In the genomic region with DNA sequence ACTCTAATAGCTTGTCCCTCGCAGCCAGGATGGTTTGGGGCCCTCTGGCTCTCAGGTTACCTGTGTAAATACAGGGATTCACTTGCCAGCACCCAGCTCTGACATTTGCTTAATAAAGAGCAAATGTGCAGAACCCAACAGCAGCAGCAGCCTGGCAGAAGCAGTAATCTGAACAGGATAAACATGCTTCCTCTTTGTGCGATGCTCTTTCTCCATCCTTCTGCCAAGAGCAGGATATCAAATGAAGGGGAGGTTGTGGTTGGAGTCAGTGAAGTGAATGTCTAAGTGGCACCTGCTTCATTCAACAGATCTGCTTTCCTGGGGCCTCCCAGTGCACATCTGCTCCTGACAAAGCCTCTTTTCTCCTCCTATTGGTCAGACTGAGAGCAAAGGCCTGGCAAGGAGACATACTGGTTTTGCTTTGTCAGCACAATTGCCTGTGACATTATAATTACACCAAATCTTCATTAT, we compare ENCODE assay signal across 10 cellular contexts.
DNase-seq lines count a peak whose midpoint lies in the region; ATAC-seq and TF ChIP-seq lines count a peak whose summit lies in the region.
"Had no signal": no experiment of that assay in that cellular context is flagged by ENCODE, and none has a peak within 500 bp of the region (broad histone marks: within the 10 kb centered on the region; RNA-seq: fewer than 3 reads in every experiment).

No MANE protein-coding gene starts in this region.

- BruUV-seq in MCF 10A (replicated peaks; lab: Mats Ljungman, UMichigan): no TSS peak

- ATAC-seq in right cardiac atrium (no peak), heart left ventricle (no peak), GM21737 (IDR thresholded peaks at IDR 0.05; ENCODE audit: unreplicated experiment) (no peak)
- ATAC-seq: activated CD8-positive, alpha-beta memory T cell treated with anti-CD3 and anti-CD28 coated beads, Interleukin-2, amount 10 ng/mL, durations not matched to agents 7 days and 5 days had no signal

- H3K36me3 Mint-ChIP-seq in brain: peaks cover 16% of the 10 kb centered on the region
- peaks cover 23% of the 10 kb centered on the region for H3K36me3 Mint-ChIP-seq in MCF 10A (ENCODE audit: insufficient read depth, unreplicated experiment)

- H3K4me1 ChIP-seq in right cardiac atrium (ENCODE audit: control insufficient read depth, insufficient read depth, low read length) (peaks cover 13% of the 10 kb centered on the region), heart left ventricle (peaks cover 3 to 50% (median 24%) of the 10 kb centered on the region in 12 donors)

- POLR2A ChIA-PET in MCF 10A (lab: Yijun Ruan, JAX): no interaction called here

- peak overlapping the region; percentile 66 for H3K27ac ChIP-seq in right cardiac atrium (ENCODE audit: low read length)
- H3K27ac ChIP-seq in heart left ventricle: peak overlapping the region in 3 of 12 donors; percentile 8 to 20 (median 14)

- peaks cover 0 to 68% (median 11%) of the 10 kb centered on the region in 9 donors for H3K36me3 ChIP-seq in heart left ventricle

- intact Hi-C loops in right cardiac atrium (cut with DNase I): no loop called here
- intact Hi-C loops in heart left ventricle (cut with DNase I): no loop called here
- intact Hi-C loops in MCF 10A (cut with micrococcal nuclease): no loop called here

- H3K4me3 Mint-ChIP-seq in brain: no peak overlapping the region
- no peak overlapping the region for H3K4me3 Mint-ChIP-seq in MCF 10A (ENCODE audit: unreplicated experiment)
- H3K4me3 Mint-ChIP-seq: activated CD8-positive, alpha-beta memory T cell treated with anti-CD3 and anti-CD28 coated beads, Interleukin-2, amount 10 ng/mL, durations not matched to agents 7 days and 5 days; memory B cell had no signal

- H3K27me3 ChIP-seq in right cardiac atrium (ENCODE audit: control insufficient read depth, insufficient read depth) (no peaks in the 10 kb centered on the region), heart left ventricle (no peaks in the 10 kb centered on the region)

- peak overlapping the region in 4 of 5 experiments; percentile 48 to 94 (median 92) for H3K27ac Mint-ChIP-seq in brain
- H3K27ac Mint-ChIP-seq in MCF 10A (ENCODE audit: low read depth, unreplicated experiment): no peak overlapping the region
- H3K27ac Mint-ChIP-seq: activated CD8-positive, alpha-beta memory T cell treated with anti-CD3 and anti-CD28 coated beads, Interleukin-2, amount 10 ng/mL, durations not matched to agents 7 days and 5 days; memory B cell had no signal

- DNase-seq in right cardiac atrium: no peak
- DNase-seq in heart left ventricle: no peak
- DNase-seq in NCI-H2196 treated with DMSO at 0.1 percent for 48 hours (lab: John Stamatoyannopoulos, UW; ENCODE audit: unreplicated experiment): peak; percentile 98
- peak; percentile 67 for DNase-seq in superior temporal gyrus (ENCODE audit: extremely low spot score)
- DNase-seq in MCF 10A (ENCODE audit: unreplicated experiment): no peak
- no peak for DNase-seq in cortex of kidney (lab: John Stamatoyannopoulos, UW)
- DNase-seq: activated CD8-positive, alpha-beta memory T cell treated with anti-CD3 and anti-CD28 coated beads, Interleukin-2, amount 10 ng/mL, durations not matched to agents 7 days and 5 days had no signal

- no peak for TF ChIP-seq POLR2A in heart left ventricle (IDR thresholded peaks at IDR 0.05)

- H3K9me3 Mint-ChIP-seq in brain: no peaks in the 10 kb centered on the region
- H3K9me3 Mint-ChIP-seq in MCF 10A (ENCODE audit: unreplicated experiment): no peaks in the 10 kb centered on the region
- H3K9me3 Mint-ChIP-seq: memory B cell had no signal

- no peaks in the 10 kb centered on the region for H3K27me3 Mint-ChIP-seq in brain
- H3K27me3 Mint-ChIP-seq in MCF 10A (ENCODE audit: insufficient read depth, unreplicated experiment): no peaks in the 10 kb centered on the region
- H3K27me3 Mint-ChIP-seq: activated CD8-positive, alpha-beta memory T cell treated with anti-CD3 and anti-CD28 coated beads, Interleukin-2, amount 10 ng/mL, durations not matched to agents 7 days and 5 days; memory B cell had no signal

- WGBS in right cardiac atrium: 37% methylated on average over 2 of the region's 2 CpGs
- 28 to 47% (median 40%) methylated on average over 2 of the region's 2 CpGs for WGBS in heart left ventricle, 4 donors

- no peaks in the 10 kb centered on the region for H3K9me3 ChIP-seq in right cardiac atrium (ENCODE audit: control insufficient read depth, low read length)
- no peaks in the 10 kb centered on the region for H3K9me3 ChIP-seq in heart left ventricle

- CTCF ChIA-PET in MCF 10A (lab: Yijun Ruan, JAX): no interaction called here

- H3K4me3 ChIP-seq in right cardiac atrium (ENCODE audit: low read length): no peak overlapping the region
- H3K4me3 ChIP-seq in heart left ventricle: no peak overlapping the region

- TF ChIP-seq CTCF in heart left ventricle (IDR thresholded peaks at IDR 0.05): no peak
- peak in 1 of 2 experiments; percentile 29 for TF ChIP-seq CTCF in brain (conservative IDR thresholded peaks at IDR 0.05)
- TF ChIP-seq CTCF in MCF 10A (IDR thresholded peaks at IDR 0.05; ENCODE audit: unreplicated experiment): no peak

- H3K4me1 Mint-ChIP-seq in brain: peaks cover 56% of the 10 kb centered on the region
- H3K4me1 Mint-ChIP-seq in MCF 10A (ENCODE audit: insufficient read depth, unreplicated experiment): no peaks in the 10 kb centered on the region
- H3K4me1 Mint-ChIP-seq: memory B cell had no signal

Comparison
In these comparisons a context has a peak if more than half of its experiments do, and no peak if none do; other contexts are left out.
1. DNase-seq: peak in NCI-H2196 treated with DMSO at 0.1 percent for 48 hours (single experiment) and superior temporal gyrus (single experiment); none in right cardiac atrium (0 of 3), heart left ventricle (0 of 5), MCF 10A (single experiment) and cortex of kidney (single experiment).